Comparison of ENCODE assay signal across 8 cellular contexts in the genomic region with DNA sequence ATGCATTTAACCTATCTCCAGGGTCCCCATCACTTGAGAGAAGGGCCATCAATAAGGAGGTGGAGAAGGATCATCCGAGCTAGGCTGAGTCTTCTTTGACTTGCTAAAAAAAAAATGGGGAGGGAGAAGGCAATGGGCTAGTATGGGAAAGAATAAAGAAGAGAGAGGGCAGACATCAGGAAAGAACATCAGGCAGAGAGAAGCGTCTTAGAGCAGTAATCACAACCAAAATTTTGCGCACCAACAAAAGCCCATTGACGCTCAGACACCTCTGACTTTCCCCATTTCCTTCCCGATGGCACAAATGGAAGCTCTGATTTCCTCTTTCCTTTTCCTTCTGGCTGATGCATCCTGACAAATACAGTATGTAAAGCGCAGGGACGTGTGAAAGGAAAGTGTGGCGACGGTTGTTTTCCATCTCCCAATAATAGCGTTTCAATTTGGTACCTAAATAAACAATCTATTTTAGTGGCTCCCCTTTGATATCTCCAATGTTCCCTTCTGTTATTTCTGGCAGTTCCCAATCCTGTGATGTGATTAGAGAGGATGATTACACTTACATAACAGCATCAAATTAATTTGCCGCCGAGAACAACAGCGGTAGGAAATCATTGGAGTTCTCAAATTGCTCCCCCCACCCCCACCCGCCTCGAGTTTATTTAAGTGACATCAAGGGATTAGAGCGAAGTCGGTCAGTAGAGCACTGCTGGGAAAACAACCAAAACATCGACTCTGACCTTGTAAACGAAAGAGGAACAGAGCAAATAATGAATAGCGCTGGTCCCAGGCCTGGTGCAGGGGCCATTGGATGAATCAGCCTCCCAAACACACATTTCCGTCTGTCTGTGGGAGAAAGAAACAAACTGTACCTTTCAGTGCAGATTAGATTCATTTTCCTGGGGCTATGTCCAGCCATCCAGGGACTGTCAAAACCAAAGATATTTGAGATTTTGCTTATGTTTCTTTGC.
A peak's percentile ranks its signal among the peaks of the same experiment; 100 is the strongest.
DNase-seq lines count a peak whose midpoint lies in the region; ATAC-seq, FAIRE-seq and TF ChIP-seq lines count a peak whose summit lies in the region.
"Had no signal": no experiment of that assay in that cellular context is flagged by ENCODE, and none has a peak within 500 bp of the region (broad histone marks: within the 10 kb centered on the region; RNA-seq: fewer than 3 reads in every experiment).

No MANE protein-coding gene starts in this region.

- ATAC-seq in thoracic aorta (ENCODE audit: insufficient number of reproducible peaks, low FRiP score, low read depth) = no peak
- no peak for ATAC-seq in HG02759 (IDR thresholded peaks at IDR 0.05; ENCODE audit: unreplicated experiment)

- H3K4me3 ChIP-seq in liver (ENCODE audit: low read depth in 1 of 3, low read length in 3 of 3) (peak overlapping the region in 2 of 3 donors; percentile 15 to 20), thoracic aorta (peak overlapping the region; percentile 47)

- H3K27me3 ChIP-seq in liver (ENCODE audit: control insufficient read depth in 4 of 4, insufficient read depth in 4 of 4, low read length in 3 of 4) (no peaks in the 10 kb centered on the region), thoracic aorta (replicated peaks; ENCODE audit: insufficient read depth) (no peaks in the 10 kb centered on the region)

- H3K27me3 Mint-ChIP-seq in immature natural killer cell (ENCODE audit: low read depth in 3 of 3) = peaks cover 1 to 2% (median 2%) of the 10 kb centered on the region in 3 donors
- H3K27me3 Mint-ChIP-seq: central memory CD8-positive, alpha-beta T cell had no signal

- TF ChIP-seq RAD21 in liver (IDR thresholded peaks at IDR 0.05) = peak; percentile 68 to 76

- peaks cover 0 to 7% (median 0%) of the 10 kb centered on the region in 3 donors for H3K36me3 Mint-ChIP-seq in immature natural killer cell

- H3K4me1 ChIP-seq in liver (ENCODE audit: control insufficient read depth in 4 of 4, insufficient read depth in 4 of 4, low read length in 3 of 4) = peaks cover 5 to 34% (median 18%) of the 10 kb centered on the region in 4 donors
- H3K4me1 ChIP-seq in thoracic aorta (ENCODE audit: control insufficient read depth in 1 of 2, low read depth in 2 of 2) = peaks cover 6 to 11% of the 10 kb centered on the region in 2 donors

- no peaks in the 10 kb centered on the region for H3K9me3 Mint-ChIP-seq in immature natural killer cell
- H3K9me3 Mint-ChIP-seq: central memory CD8-positive, alpha-beta T cell had no signal

- DNase-seq in NCI-H69 (lab: John Stamatoyannopoulos, UW) (peak; percentile 34), cerebellar cortex (ENCODE audit: low spot score) (peak; percentile 82), thoracic aorta (ENCODE audit: low spot score) (no peak), immature natural killer cell (no peak), HTR-8/SVneo (ENCODE audit: insufficient read length, low spot score) (no peak)

- H3K36me3 ChIP-seq in liver (ENCODE audit: control insufficient read depth in 4 of 4, insufficient read depth in 3 of 4, low read depth in 1 of 4, low read length in 3 of 4) = no peaks in the 10 kb centered on the region
- no peaks in the 10 kb centered on the region for H3K36me3 ChIP-seq in thoracic aorta

- no peak overlapping the region for H3K4me3 Mint-ChIP-seq in immature natural killer cell
- H3K4me3 Mint-ChIP-seq: central memory CD8-positive, alpha-beta T cell had no signal

- H3K9me3 ChIP-seq in liver (ENCODE audit: control insufficient read depth in 4 of 4, low read length in 3 of 4) (no peaks in the 10 kb centered on the region), thoracic aorta (no peaks in the 10 kb centered on the region)

- TF ChIP-seq CTCF in liver (IDR thresholded peaks at IDR 0.05; ENCODE audit: low read depth, low read length, missing input control) = no peak
- no peak for TF ChIP-seq CTCF in thoracic aorta (IDR thresholded peaks at IDR 0.05)

- no peak for FAIRE-seq in HTR-8/SVneo (lab: Jason Lieb, UNC)

- H3K9ac ChIP-seq in liver (ENCODE audit: low read depth in 1 of 2, low read length in 2 of 2) = peak overlapping the region in 1 of 2 donors; percentile 97

- H3K27ac ChIP-seq in liver (ENCODE audit: low read depth in 1 of 2, low read length in 2 of 2) = peak overlapping the region; percentile 73 to 95
- peak overlapping the region; percentile 56 to 67 for H3K27ac ChIP-seq in thoracic aorta

- WGBS in liver = 28% methylated on average over 21 of the region's 21 CpGs

- H3K4me1 Mint-ChIP-seq in immature natural killer cell = no peaks in the 10 kb centered on the region
- H3K4me1 Mint-ChIP-seq: central memory CD8-positive, alpha-beta T cell had no signal

- no peak overlapping the region for H3K27ac Mint-ChIP-seq in immature natural killer cell

TF ChIP-seq in liver, 16 proteins besides CTCF, POLR2A, EP300 and RAD21:
- peak; percentile 67 for TF ChIP-seq FOXA1 (IDR thresholded peaks at IDR 0.05)
- TF ChIP-seq, protein P1, sequence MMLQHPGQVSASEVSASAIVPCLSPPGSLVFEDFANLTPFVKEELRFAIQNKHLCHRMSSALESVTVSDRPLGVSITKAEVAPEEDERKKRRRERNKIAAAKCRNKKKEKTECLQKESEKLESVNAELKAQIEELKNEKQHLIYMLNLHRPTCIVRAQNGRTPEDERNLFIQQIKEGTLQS (IDR thresholded peaks at IDR 0.05) = peak; percentile 60
- TF ChIP-seq, protein P2, sequence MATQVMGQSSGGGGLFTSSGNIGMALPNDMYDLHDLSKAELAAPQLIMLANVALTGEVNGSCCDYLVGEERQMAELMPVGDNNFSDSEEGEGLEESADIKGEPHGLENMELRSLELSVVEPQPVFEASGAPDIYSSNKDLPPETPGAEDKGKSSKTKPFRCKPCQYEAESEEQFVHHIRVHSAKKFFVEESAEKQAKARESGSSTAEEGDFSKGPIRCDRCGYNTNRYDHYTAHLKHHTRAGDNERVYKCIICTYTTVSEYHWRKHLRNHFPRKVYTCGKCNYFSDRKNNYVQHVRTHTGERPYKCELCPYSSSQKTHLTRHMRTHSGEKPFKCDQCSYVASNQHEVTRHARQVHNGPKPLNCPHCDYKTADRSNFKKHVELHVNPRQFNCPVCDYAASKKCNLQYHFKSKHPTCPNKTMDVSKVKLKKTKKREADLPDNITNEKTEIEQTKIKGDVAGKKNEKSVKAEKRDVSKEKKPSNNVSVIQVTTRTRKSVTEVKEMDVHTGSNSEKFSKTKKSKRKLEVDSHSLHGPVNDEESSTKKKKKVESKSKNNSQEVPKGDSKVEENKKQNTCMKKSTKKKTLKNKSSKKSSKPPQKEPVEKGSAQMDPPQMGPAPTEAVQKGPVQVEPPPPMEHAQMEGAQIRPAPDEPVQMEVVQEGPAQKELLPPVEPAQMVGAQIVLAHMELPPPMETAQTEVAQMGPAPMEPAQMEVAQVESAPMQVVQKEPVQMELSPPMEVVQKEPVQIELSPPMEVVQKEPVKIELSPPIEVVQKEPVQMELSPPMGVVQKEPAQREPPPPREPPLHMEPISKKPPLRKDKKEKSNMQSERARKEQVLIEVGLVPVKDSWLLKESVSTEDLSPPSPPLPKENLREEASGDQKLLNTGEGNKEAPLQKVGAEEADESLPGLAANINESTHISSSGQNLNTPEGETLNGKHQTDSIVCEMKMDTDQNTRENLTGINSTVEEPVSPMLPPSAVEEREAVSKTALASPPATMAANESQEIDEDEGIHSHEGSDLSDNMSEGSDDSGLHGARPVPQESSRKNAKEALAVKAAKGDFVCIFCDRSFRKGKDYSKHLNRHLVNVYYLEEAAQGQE (IDR thresholded peaks at IDR 0.05) = peak; percentile 74
- peak; percentile 87 to 93 for TF ChIP-seq JUND (IDR thresholded peaks at IDR 0.05)
- TF ChIP-seq HNF4A (conservative IDR thresholded peaks at IDR 0.05) = peak; percentile 89 to 93
- TF ChIP-seq GABPA (IDR thresholded peaks at IDR 0.05 in 1 of 2, conservative IDR thresholded peaks at IDR 0.05 in 1 of 2) = peak in 1 of 2 donors; percentile 50
- TF ChIP-seq, protein P3, sequence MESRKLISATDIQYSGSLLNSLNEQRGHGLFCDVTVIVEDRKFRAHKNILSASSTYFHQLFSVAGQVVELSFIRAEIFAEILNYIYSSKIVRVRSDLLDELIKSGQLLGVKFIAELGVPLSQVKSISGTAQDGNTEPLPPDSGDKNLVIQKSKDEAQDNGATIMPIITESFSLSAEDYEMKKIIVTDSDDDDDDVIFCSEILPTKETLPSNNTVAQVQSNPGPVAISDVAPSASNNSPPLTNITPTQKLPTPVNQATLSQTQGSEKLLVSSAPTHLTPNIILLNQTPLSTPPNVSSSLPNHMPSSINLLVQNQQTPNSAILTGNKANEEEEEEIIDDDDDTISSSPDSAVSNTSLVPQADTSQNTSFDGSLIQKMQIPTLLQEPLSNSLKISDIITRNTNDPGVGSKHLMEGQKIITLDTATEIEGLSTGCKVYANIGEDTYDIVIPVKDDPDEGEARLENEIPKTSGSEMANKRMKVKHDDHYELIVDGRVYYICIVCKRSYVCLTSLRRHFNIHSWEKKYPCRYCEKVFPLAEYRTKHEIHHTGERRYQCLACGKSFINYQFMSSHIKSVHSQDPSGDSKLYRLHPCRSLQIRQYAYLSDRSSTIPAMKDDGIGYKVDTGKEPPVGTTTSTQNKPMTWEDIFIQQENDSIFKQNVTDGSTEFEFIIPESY (IDR thresholded peaks at IDR 0.05) = peak; percentile 76
- TF ChIP-seq FOXA2 (IDR thresholded peaks at IDR 0.05) = peak; percentile 70
- TF ChIP-seq YY1 (IDR thresholded peaks at IDR 0.05) = peak; percentile 96
- TF ChIP-seq, protein P4, sequence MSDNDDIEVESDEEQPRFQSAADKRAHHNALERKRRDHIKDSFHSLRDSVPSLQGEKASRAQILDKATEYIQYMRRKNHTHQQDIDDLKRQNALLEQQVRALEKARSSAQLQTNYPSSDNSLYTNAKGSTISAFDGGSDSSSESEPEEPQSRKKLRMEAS (IDR thresholded peaks at IDR 0.05) = peak; percentile 76
- peak; percentile 63 for TF ChIP-seq HNF4G (IDR thresholded peaks at IDR 0.05)
- TF ChIP-seq TAF1 (conservative IDR thresholded peaks at IDR 0.05) = no peak
- peak; percentile 86 for TF ChIP-seq NR2F2 (IDR thresholded peaks at IDR 0.05)
- peak; percentile 86 for TF ChIP-seq SP1 (IDR thresholded peaks at IDR 0.05)
- TF ChIP-seq RXRA (IDR thresholded peaks at IDR 0.05) = peak; percentile 89 to 93
- peak; percentile 27 to 75 for TF ChIP-seq EGR1 (IDR thresholded peaks at IDR 0.05; ENCODE audit: low read depth in 2 of 2)

Comparison
In these comparisons a context has a peak if more than half of its experiments do, and no peak if none do; other contexts are left out.
1. DNase-seq: peak in NCI-H69 (single experiment) and cerebellar cortex (single experiment); none in thoracic aorta (single experiment), immature natural killer cell (0 of 3) and HTR-8/SVneo (single experiment).